ENCODE assay signal across 8 cellular contexts in genomic region chr17:57861000-57861736, GRCh38. TPM values are rescaled to one million over a fixed set of nuclear protein-coding genes. Genes with fewer than 3 reads are reported as not detected.
DNase-seq lines count a peak whose midpoint lies in the region; ATAC-seq and TF ChIP-seq lines count a peak whose summit lies in the region.

No MANE protein-coding gene starts in this region.

- H3K36me3 Mint-ChIP-seq in stimulated activated naive CD8-positive, alpha-beta T cell treated with anti-CD3 and anti-CD28 coated beads, Interleukin-15, Interleukin-2, amounts not matched to agents 100 ng/mL and 50 ng/mL, for 24 hours (ENCODE audit: low read depth): no peaks in the 10 kb centered on the region

- H3K4me3 Mint-ChIP-seq in stimulated activated naive CD8-positive, alpha-beta T cell treated with anti-CD3 and anti-CD28 coated beads, Interleukin-15, Interleukin-2, amounts not matched to agents 100 ng/mL and 50 ng/mL, for 24 hours: peak overlapping the region; percentile 77

- CTCF ChIA-PET in BJ (lab: Yijun Ruan, JAX): interaction anchor here (0.7 to 15.8 kb wide), 13 partner anchors 11 to 251 kb away, joined by 3 to 371 read pairs (median 4); partner anchors contain the start of gene MRPS23

- peaks cover 33% of the 10 kb centered on the region for H3K27me3 Mint-ChIP-seq in stimulated activated naive CD8-positive, alpha-beta T cell treated with anti-CD3 and anti-CD28 coated beads, Interleukin-15, Interleukin-2, amounts not matched to agents 100 ng/mL and 50 ng/mL, for 24 hours

- no peak overlapping the region for H3K27ac Mint-ChIP-seq in stimulated activated naive CD8-positive, alpha-beta T cell treated with anti-CD3 and anti-CD28 coated beads, Interleukin-15, Interleukin-2, amounts not matched to agents 100 ng/mL and 50 ng/mL, for 24 hours

- POLR2A ChIA-PET in BJ (lab: Charles Lee): interaction anchor here (0.5 kb wide), 1 partner anchor 71 kb away, joined by 4 read pairs; no protein-coding TSS in a partner anchor

- TF ChIP-seq CTCF in BJ (IDR thresholded peaks at IDR 0.05; ENCODE audit: insufficient read depth, low read depth, low read length): no peak

- H3K4me3 ChIP-seq in BJ (ENCODE audit: low read depth, low read length): peak overlapping the region; percentile 42

- no peak for ATAC-seq in GM19324 (IDR thresholded peaks at IDR 0.05; ENCODE audit: low FRiP score, unreplicated experiment)
- ATAC-seq in HG02798 (IDR thresholded peaks at IDR 0.05; ENCODE audit: poor library complexity, unreplicated experiment): no peak

- H3K9me3 Mint-ChIP-seq in stimulated activated naive CD8-positive, alpha-beta T cell treated with anti-CD3 and anti-CD28 coated beads, Interleukin-15, Interleukin-2, amounts not matched to agents 100 ng/mL and 50 ng/mL, for 24 hours: no peaks in the 10 kb centered on the region

- peaks cover 3% of the 10 kb centered on the region; the same call in 1 of the 2 replicates for H3K36me3 ChIP-seq in BJ (ENCODE audit: control insufficient read depth, insufficient read depth, low read length)

- no peak for DNase-seq in BJ (ENCODE audit: low read depth)
- peak; percentile 45 for DNase-seq in HCEC 1CT
- peak in 4 of 5 donors; percentile 17 to 31 (median 22) for DNase-seq in T-helper 1 cell
- peak; percentile 38 for DNase-seq in cerebellar cortex (ENCODE audit: low spot score)

- H3K27me3 ChIP-seq in BJ (ENCODE audit: control insufficient read depth, insufficient read depth, low read length) (no peaks in the 10 kb centered on the region), layer of hippocampus (ENCODE audit: control insufficient read depth, insufficient read depth, low read length) (no peaks in the 10 kb centered on the region)

- peak overlapping the region; percentile 75 for H3K27ac ChIP-seq in layer of hippocampus (ENCODE audit: low read depth, low read length)

- H3K4me1 Mint-ChIP-seq in stimulated activated naive CD8-positive, alpha-beta T cell treated with anti-CD3 and anti-CD28 coated beads, Interleukin-15, Interleukin-2, amounts not matched to agents 100 ng/mL and 50 ng/mL, for 24 hours (ENCODE audit: low read depth): peaks cover 10% of the 10 kb centered on the region

RNA-seq across cellular contexts. Expression of gene MRPS23, which starts 11.3 kb away (rescaled TPM):
- polyA plus RNA-seq in BJ (2011; rRNA removed): 33.7 and 34.1 TPM in 2 replicates
- polyA minus RNA-seq in BJ (2011; rRNA and poly(A)+ RNA removed): 18.1 and 25.1 TPM in 2 replicates
